12 cellular contexts compared by ENCODE assay signal in the genomic region with DNA sequence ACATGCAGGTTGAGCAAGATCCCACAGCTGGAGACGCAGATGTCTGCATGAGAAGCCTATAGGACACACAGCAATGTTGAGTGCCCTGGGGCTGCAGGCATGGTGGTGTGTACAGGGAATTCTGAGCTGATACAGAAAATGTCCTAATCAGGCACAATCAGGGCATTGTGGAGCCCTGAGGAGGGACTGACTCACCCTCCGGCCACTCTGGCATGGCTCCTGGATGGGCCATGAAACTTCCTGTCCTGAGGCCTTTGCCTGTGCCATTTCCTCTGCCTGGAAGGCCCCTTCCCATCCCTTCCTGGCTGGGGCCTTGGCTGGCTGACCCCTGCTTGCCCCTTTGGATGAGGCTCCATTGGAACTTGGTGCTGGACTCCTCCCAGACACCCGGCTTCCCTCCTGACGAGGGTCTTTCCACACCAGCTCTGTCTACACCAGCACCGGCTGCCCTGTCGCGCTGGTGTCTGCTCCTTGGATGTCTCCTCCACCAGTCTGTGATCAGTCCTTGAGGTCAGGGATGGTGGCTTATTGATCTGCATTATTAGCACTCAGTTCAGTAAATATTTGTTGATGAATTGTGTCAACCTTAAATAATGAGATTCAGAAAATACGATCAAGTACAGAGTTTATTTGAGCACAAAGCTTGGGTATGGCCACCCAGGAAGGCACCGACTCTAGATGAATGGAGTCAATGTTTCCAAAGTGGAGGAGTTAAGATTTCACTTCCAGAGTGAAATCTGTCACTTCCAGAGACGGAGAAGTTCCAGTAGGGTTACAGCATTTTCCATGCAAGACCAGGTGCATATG. TPM values are rescaled to one million over a fixed set of nuclear protein-coding genes. Genes with fewer than 3 reads are reported as not detected.
DNase-seq lines count a peak whose midpoint lies in the region; TF ChIP-seq lines count a peak whose summit lies in the region.
"Had no signal": no experiment of that assay in that cellular context is flagged by ENCODE, and none has a peak within 500 bp of the region (broad histone marks: within the 10 kb centered on the region; RNA-seq: fewer than 3 reads in every experiment).

No MANE protein-coding gene starts in this region.

- H3K9ac ChIP-seq in SK-N-SH: no peak overlapping the region

- 72% methylated on average over 9 of the region's 10 CpGs for WGBS in SK-N-SH (ENCODE audit: low lambda C conversion rate)
- 73 to 77% methylated on average over 10 of the region's 10 CpGs for WGBS in thyroid gland, 2 donors

- H3K36me3 ChIP-seq in SK-N-SH (replicated peaks in 1 of 2; ENCODE audit: control insufficient read depth in 1 of 2, insufficient read depth in 2 of 2, low read length in 1 of 2) (no peaks in the 10 kb centered on the region), osteoblast (ENCODE audit: insufficient read depth, low read length) (no peaks in the 10 kb centered on the region), thyroid gland (no peaks in the 10 kb centered on the region)

- TF ChIP-seq CTCF in SK-N-SH (IDR thresholded peaks at IDR 0.05) (no peak), fibroblast of villous mesenchyme (IDR thresholded peaks at IDR 0.05; ENCODE audit: insufficient read depth, low read depth, low read length) (no peak), osteoblast (IDR thresholded peaks at IDR 0.05; ENCODE audit: extremely low read depth, low read depth, low read length) (no peak), thyroid gland (IDR thresholded peaks at IDR 0.05) (no peak)

- H3K4me3 ChIP-seq in SK-N-SH (ENCODE audit: low read depth in 2 of 2, low read length in 1 of 2): no peak overlapping the region
- no peak overlapping the region for H3K4me3 ChIP-seq in fibroblast of villous mesenchyme (ENCODE audit: low read depth, low read length)
- H3K4me3 ChIP-seq in osteoblast (ENCODE audit: insufficient read depth, low read length): no peak overlapping the region
- H3K4me3 ChIP-seq in thyroid gland (replicated peaks in 1 of 3): no peak overlapping the region

- no peaks in the 10 kb centered on the region for H3K79me2 ChIP-seq in SK-N-SH (ENCODE audit: insufficient read depth)
- H3K79me2 ChIP-seq in osteoblast (ENCODE audit: insufficient read depth, low read length): no peaks in the 10 kb centered on the region

- peak overlapping the region; percentile 23 to 74; a peak in 3 of 4 replicates for H3K27ac ChIP-seq in SK-N-SH (ENCODE audit: low read depth in 2 of 2, low read length in 1 of 2)
- peak overlapping the region; percentile 67 for H3K27ac ChIP-seq in osteoblast (ENCODE audit: low read depth, low read length)
- no peak overlapping the region for H3K27ac ChIP-seq in thyroid gland

- TF ChIP-seq POLR2A in thyroid gland (IDR thresholded peaks at IDR 0.05): no peak

- H3K9me2 ChIP-seq in SK-N-SH: no peaks in the 10 kb centered on the region

- CTCF ChIA-PET in SK-N-SH (lab: Yijun Ruan, JAX): interaction anchor here (1.4 kb wide), 2 partner anchors 152 to 153 kb away, joined by 3 to 4 read pairs; no protein-coding TSS in a partner anchor

- H3K4me2 ChIP-seq in SK-N-SH (peak overlapping the region; percentile 20; the same call in 1 of the 2 replicates), osteoblast (ENCODE audit: insufficient read depth, low read length) (no peak overlapping the region)

- H3F3A ChIP-seq in SK-N-SH (replicated peaks; ENCODE audit: insufficient read depth): peaks cover 27% of the 10 kb centered on the region

- POLR2A ChIA-PET in SK-N-SH (lab: Yijun Ruan, JAX): interaction anchor here (0.6 kb wide), 1 partner anchor 17 kb away, joined by 3 read pairs; a partner anchor contains a TSS

- H4K20me1 ChIP-seq in SK-N-SH (ENCODE audit: insufficient read depth): no peaks in the 10 kb centered on the region
- no peaks in the 10 kb centered on the region for H4K20me1 ChIP-seq in osteoblast (ENCODE audit: insufficient read depth, low read length)

- H3K27me3 ChIP-seq in SK-N-SH (ENCODE audit: insufficient read depth) (no peaks in the 10 kb centered on the region), osteoblast (ENCODE audit: insufficient read depth, low read length) (no peaks in the 10 kb centered on the region), thyroid gland (no peaks in the 10 kb centered on the region)

- DNase-seq in COLO829 (ENCODE audit: low spot score) (peak; percentile 94), SK-N-SH (peak; percentile 34), fibroblast of villous mesenchyme (ENCODE audit: low read depth) (peak; percentile 59), osteoblast (ENCODE audit: insufficient read length, low spot score, missing footprints) (peak; percentile 92), NCI-H2029 (lab: John Stamatoyannopoulos, UW) (no peak), AML-193 (lab: John Stamatoyannopoulos, UW) (no peak), thyroid gland (no peak), amniotic stem cell (lab: John Stamatoyannopoulos, UW) (no peak)
- DNase-seq: activated CD8-positive, alpha-beta memory T cell treated with anti-CD3 and anti-CD28 coated beads, Interleukin-2, amount 50 U/mL, for 48 hours; NCI-H187; stimulated activated naive CD8-positive, alpha-beta T cell treated with anti-CD3 and anti-CD28 coated beads, Interleukin-15, Interleukin-2, amounts not matched to agents 100 U/mL and 50 U/mL, for 24 hours; T-helper 1 cell had no signal

- intact Hi-C loops in thyroid gland (cut with DNase I): no loop called here

- H3K9me3 ChIP-seq in SK-N-SH (no peaks in the 10 kb centered on the region), osteoblast (ENCODE audit: low read depth, low read length) (no peaks in the 10 kb centered on the region), thyroid gland (no peaks in the 10 kb centered on the region)

- no peak for TF ChIP-seq RAD21 in SK-N-SH (IDR thresholded peaks at IDR 0.05; ENCODE audit: low read length)

- peak in 1 of 2 experiments; percentile 73; a peak in 1 of 4 replicates for TF ChIP-seq EP300 in SK-N-SH (IDR thresholded peaks at IDR 0.05; ENCODE audit: borderline replicate concordance in 1 of 2, low read depth in 1 of 2, low read length in 1 of 2)

- peaks cover 13 to 40% of the 10 kb centered on the region in 2 experiments; a peak in 3 of 4 replicates for H3K4me1 ChIP-seq in SK-N-SH (ENCODE audit: control insufficient read depth in 1 of 2, insufficient read depth in 2 of 2, low read depth in 1 of 2, low read length in 1 of 2)
- H3K4me1 ChIP-seq in osteoblast (ENCODE audit: insufficient read depth, low read length): peaks cover 24% of the 10 kb centered on the region
- H3K4me1 ChIP-seq in thyroid gland: peaks cover 0 to 17% of the 10 kb centered on the region in 2 donors

- H2AFZ ChIP-seq in SK-N-SH (ENCODE audit: low read depth) (peak overlapping the region; percentile 73; the same call in 1 of the 2 replicates), osteoblast (ENCODE audit: low read length) (peak overlapping the region; percentile 88)

TF ChIP-seq in SK-N-SH, 30 proteins besides CTCF, POLR2A, EP300 and RAD21 (continues in another document):
- TF ChIP-seq, protein P1, sequence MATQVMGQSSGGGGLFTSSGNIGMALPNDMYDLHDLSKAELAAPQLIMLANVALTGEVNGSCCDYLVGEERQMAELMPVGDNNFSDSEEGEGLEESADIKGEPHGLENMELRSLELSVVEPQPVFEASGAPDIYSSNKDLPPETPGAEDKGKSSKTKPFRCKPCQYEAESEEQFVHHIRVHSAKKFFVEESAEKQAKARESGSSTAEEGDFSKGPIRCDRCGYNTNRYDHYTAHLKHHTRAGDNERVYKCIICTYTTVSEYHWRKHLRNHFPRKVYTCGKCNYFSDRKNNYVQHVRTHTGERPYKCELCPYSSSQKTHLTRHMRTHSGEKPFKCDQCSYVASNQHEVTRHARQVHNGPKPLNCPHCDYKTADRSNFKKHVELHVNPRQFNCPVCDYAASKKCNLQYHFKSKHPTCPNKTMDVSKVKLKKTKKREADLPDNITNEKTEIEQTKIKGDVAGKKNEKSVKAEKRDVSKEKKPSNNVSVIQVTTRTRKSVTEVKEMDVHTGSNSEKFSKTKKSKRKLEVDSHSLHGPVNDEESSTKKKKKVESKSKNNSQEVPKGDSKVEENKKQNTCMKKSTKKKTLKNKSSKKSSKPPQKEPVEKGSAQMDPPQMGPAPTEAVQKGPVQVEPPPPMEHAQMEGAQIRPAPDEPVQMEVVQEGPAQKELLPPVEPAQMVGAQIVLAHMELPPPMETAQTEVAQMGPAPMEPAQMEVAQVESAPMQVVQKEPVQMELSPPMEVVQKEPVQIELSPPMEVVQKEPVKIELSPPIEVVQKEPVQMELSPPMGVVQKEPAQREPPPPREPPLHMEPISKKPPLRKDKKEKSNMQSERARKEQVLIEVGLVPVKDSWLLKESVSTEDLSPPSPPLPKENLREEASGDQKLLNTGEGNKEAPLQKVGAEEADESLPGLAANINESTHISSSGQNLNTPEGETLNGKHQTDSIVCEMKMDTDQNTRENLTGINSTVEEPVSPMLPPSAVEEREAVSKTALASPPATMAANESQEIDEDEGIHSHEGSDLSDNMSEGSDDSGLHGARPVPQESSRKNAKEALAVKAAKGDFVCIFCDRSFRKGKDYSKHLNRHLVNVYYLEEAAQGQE (IDR thresholded peaks at IDR 0.05; ENCODE audit: low read depth, low read length): 0 out of 2 replicates have a peak, but pooled peaks have one; percentile 16
- TF ChIP-seq FOSL2 (IDR thresholded peaks at IDR 0.05; ENCODE audit: borderline replicate concordance, low read depth) (peak; percentile 78; the same call in 1 of the 2 replicates), GATA2 (CRISPR knock-in tag; IDR thresholded peaks at IDR 0.05) (no peak), SIN3A (IDR thresholded peaks at IDR 0.05; ENCODE audit: borderline replicate concordance, low read depth, low read length) (no peak), CHD2 (IDR thresholded peaks at IDR 0.05; ENCODE audit: low read length, partially characterized antibody) (no peak), ELF1 (IDR thresholded peaks at IDR 0.05) (no peak), YY1 (IDR thresholded peaks at IDR 0.05; ENCODE audit: low read depth) (0 out of 2 replicates have a peak, but pooled peaks have one; percentile 34), MXI1 (IDR thresholded peaks at IDR 0.05; ENCODE audit: low read depth, low read length) (no peak), TEAD4 (IDR thresholded peaks at IDR 0.05; ENCODE audit: borderline replicate concordance, insufficient read depth) (no peak), SMC3 (IDR thresholded peaks at IDR 0.05; ENCODE audit: low read depth, low read length) (no peak), EZH2phosphoT487 (IDR thresholded peaks at IDR 0.05; ENCODE audit: borderline replicate concordance, low read depth) (no peak), NRF1 (IDR thresholded peaks at IDR 0.05; ENCODE audit: low read depth, low read length) (no peak), GABPA (IDR thresholded peaks at IDR 0.05; ENCODE audit: low read depth) (0 out of 2 replicates have a peak, but pooled peaks have one; percentile 32), FOXM1 (IDR thresholded peaks at IDR 0.05; ENCODE audit: low read depth) (no peak)

RNA-seq across cellular contexts. Expression of a gene that starts 16.8 kb away (rescaled TPM):
- 40.6 and 67.9 TPM in 2 replicates for polyA plus RNA-seq in SK-N-SH (2012; rRNA removed)
- polyA plus RNA-seq in SK-N-SH (2012; cell fraction: cytosol; rRNA removed): 48.9 and 59.9 TPM in 2 replicates
- 89.8 and 105 TPM in 2 replicates for polyA plus RNA-seq in SK-N-SH (2012; cell fraction: nucleus; rRNA removed)
- 84.4 and 133 TPM in 2 replicates for total RNA-seq in fibroblast of villous mesenchyme
- total RNA-seq in osteoblast: 101 and 106 TPM in 2 replicates
- 10 to 100 TPM; 12.3 to 33.3 (median 26.2) TPM for total RNA-seq in thyroid gland

Comparison
In these comparisons a context has a peak if more than half of its experiments do, and no peak if none do; other contexts are left out.
1. DNase-seq: peak in COLO829 (single experiment), SK-N-SH (single experiment), fibroblast of villous mesenchyme (single experiment) and osteoblast (single experiment); none in NCI-H2029 (single experiment), AML-193 (0 of 2), thyroid gland (0 of 2) and amniotic stem cell (single experiment).
2. H3K27ac ChIP-seq: peak in SK-N-SH (2 of 2) and osteoblast (single experiment); none in thyroid gland (0 of 3).